In genomic region chr19:8391274-8392016, GRCh38 we compare ENCODE assay signal across 1 cellular context.
TF ChIP-seq lines count a peak whose summit lies in the region.

No MANE protein-coding gene starts in this region.

TF ChIP-seq in endothelial cell of umbilical vein, 7 proteins besides CTCF, POLR2A, EP300 and RAD21:
- no peak for TF ChIP-seq JUN (IDR thresholded peaks at IDR 0.05; ENCODE audit: borderline replicate concordance, insufficient read depth, insufficient read length, low read depth)
- no peak for TF ChIP-seq MYC (IDR thresholded peaks at IDR 0.05; ENCODE audit: low read depth, low read length)
- TF ChIP-seq POLR2AphosphoS5 (IDR thresholded peaks at IDR 0.05; ENCODE audit: insufficient read depth, low read depth, low read length), result no peak
- TF ChIP-seq, protein P1, sequence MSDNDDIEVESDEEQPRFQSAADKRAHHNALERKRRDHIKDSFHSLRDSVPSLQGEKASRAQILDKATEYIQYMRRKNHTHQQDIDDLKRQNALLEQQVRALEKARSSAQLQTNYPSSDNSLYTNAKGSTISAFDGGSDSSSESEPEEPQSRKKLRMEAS (IDR thresholded peaks at IDR 0.05; ENCODE audit: insufficient read depth, insufficient read length), result no peak
- TF ChIP-seq GATA2 (IDR thresholded peaks at IDR 0.05; ENCODE audit: insufficient read depth, insufficient read length, low read depth, low read length), result no peak
- TF ChIP-seq FOS (IDR thresholded peaks at IDR 0.05; ENCODE audit: borderline replicate concordance, insufficient read depth, low read length), result no peak
- TF ChIP-seq EZH2 (IDR thresholded peaks at IDR 0.05; ENCODE audit: borderline replicate concordance, low read depth, low read length, severe bottlenecking), result no peak
TF ChIP-seq in endothelial cell of umbilical vein: peak in this region for 0.
